In the genomic region with DNA sequence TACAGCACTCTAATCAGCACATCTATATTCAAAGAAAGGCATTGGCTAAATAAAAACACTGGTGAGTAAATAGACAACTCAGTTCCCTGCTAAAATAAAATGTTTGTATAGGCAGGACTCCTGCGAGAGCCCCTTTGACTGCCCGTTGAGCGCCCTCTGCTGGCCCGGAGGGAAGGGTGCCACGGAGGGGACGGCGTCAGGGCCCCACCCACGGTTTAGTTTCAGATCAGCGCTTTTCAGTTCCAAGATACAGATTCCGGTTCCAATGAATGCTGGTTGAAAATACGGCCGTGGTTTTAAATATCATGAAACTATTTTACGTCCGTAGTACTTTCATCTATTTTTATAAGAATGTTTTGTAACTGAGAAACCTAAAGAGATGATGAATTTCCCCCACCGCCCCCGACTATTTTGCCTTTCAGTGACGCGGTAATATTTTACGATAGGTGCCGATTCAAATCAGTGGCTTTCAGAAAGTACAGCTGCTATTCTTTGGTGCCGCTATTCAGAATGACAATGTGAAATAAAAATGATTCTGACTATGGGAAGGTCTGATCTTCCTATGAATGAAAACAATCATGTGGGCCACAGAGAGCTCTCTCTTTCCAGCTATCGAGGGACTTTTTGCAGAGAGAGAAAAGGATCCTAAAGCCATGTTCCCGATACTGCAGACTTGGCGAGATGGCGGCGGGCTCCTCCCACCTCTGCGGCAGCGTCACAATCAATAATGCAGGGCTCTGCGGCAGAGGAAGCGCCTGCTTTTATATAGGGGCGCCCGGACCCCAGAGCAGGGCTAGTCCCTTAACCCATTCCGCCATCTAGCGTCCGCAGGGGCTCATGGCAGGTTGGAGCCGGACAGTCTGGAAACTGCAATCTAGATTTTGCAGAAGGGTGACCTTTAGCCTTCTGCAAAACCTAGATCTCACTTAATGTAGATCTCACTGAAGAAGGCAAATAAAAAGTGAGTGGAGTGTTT, we compare ENCODE assay signal across 7 cellular contexts.
DNase-seq lines count a peak whose midpoint lies in the region; ATAC-seq and TF ChIP-seq lines count a peak whose summit lies in the region.

No MANE protein-coding gene starts in this region.

- TF ChIP-seq POLR2A in GM18505 (IDR thresholded peaks at IDR 0.05; ENCODE audit: borderline replicate concordance, extremely low read depth, insufficient read depth, insufficient read length) = peak; percentile 41

- TF ChIP-seq CTCF in astrocyte of the spinal cord (IDR thresholded peaks at IDR 0.05; ENCODE audit: low read depth, low read length) (peak; percentile 97), retinal pigment epithelial cell (conservative IDR thresholded peaks at IDR 0.05; ENCODE audit: low read depth, low read length) (peak; percentile 96)

- H3K4me3 ChIP-seq in astrocyte of the spinal cord (ENCODE audit: low read depth, low read length) (peak overlapping the region; percentile 68), retinal pigment epithelial cell (ENCODE audit: low read length) (peak overlapping the region; percentile 69)

- in situ Hi-C loops in astrocyte of the spinal cord (cut with HindIII; ENCODE audit: low sequenced_read_pairs) = no loop called here

- ATAC-seq in GM18505 (IDR thresholded peaks at IDR 0.05; ENCODE audit: unreplicated experiment) (peak; percentile 92), HG03039 (IDR thresholded peaks at IDR 0.05; ENCODE audit: unreplicated experiment) (peak; percentile 90)

- DNase-seq in NCI-H2029 treated with DMSO at 0.1 percent for 48 hours (lab: John Stamatoyannopoulos, UW) (peak; percentile 97), T1000 (lab: John Stamatoyannopoulos, UW) (peak; percentile 75), astrocyte of the spinal cord (ENCODE audit: low read depth, low spot score) (peak; percentile 95), hypothalamus (lab: John Stamatoyannopoulos, UW) (peak; percentile 10 to 93 (median 79)), retinal pigment epithelial cell (ENCODE audit: low read depth) (no peak)
